ENCODE assay signal across 12 cellular contexts in the genomic region with DNA sequence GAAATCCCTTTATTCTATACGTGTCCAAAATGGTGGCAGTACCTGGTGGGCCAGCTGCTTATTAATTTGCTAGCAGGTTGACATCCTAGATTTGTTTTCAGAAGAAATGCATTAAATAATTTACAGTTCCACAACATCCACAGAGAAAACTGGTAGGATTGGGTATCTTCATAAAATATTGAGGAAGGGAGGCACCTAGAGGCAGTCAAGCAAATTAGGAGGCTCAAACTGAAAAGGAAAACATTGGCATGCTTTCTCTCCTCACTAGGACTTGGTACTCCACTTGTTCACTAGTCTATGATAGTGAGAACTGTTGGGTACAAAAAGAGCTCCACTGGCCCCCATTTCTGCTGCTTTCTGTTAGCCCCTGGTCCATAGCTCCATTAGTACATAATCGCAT. TPM values are rescaled to one million over a fixed set of nuclear protein-coding genes. Genes with fewer than 3 reads are reported as not detected.
"Had no signal": no experiment of that assay in that cellular context is flagged by ENCODE, and none has a peak within 500 bp of the region (broad histone marks: within the 10 kb centered on the region; RNA-seq: fewer than 3 reads in every experiment).

No MANE protein-coding gene starts in this region.

- H3K27ac ChIP-seq: ascending aorta, esophagus squamous epithelium, neutrophil, right lobe of liver, tibial nerve, vagina had no signal

- H3K4me3 ChIP-seq: ascending aorta, esophagus squamous epithelium, right lobe of liver, tibial nerve, vagina had no signal

- H3K9me3 ChIP-seq: ascending aorta, esophagus squamous epithelium, neutrophil, right lobe of liver, tibial nerve, vagina had no signal

- DNase-seq: activated CD4-positive, alpha-beta T cell treated with anti-CD3 and anti-CD28 coated beads, Interleukin-2, amount 10 ng/mL, durations not matched to agents 24 days and 14 days; activated CD8-positive, alpha-beta memory T cell treated with anti-CD3 and anti-CD28 coated beads for 24 hours; activated naive CD4-positive, alpha-beta T cell treated with Interleukin-2 at 50 U/mL for 16 hours; activated naive CD8-positive, alpha-beta T cell treated with anti-CD3 and anti-CD28 coated beads, Interleukin-2, amount 50 U/mL, for 24 hours; esophagus squamous epithelium; mammary epithelial cell; naive thymus-derived CD8-positive, alpha-beta T cell; right lobe of liver had no signal

- H3K36me3 ChIP-seq: ascending aorta, esophagus squamous epithelium, neutrophil, right lobe of liver, tibial nerve, vagina had no signal

- H3K4me1 ChIP-seq: ascending aorta, esophagus squamous epithelium, right lobe of liver, tibial nerve, vagina had no signal

RNA-seq across cellular contexts. Expression of gene LRGUK, which starts 18.3 kb away (rescaled TPM):
- total RNA-seq: ascending aorta had no signal
